17 cellular contexts compared by ENCODE assay signal in genomic region chr5:59955241-59955640, GRCh38.
DNase-seq lines count a peak whose midpoint lies in the region; ATAC-seq and TF ChIP-seq lines count a peak whose summit lies in the region.
"Had no signal": no experiment of that assay in that cellular context is flagged by ENCODE, and none has a peak within 500 bp of the region (broad histone marks: within the 10 kb centered on the region; RNA-seq: fewer than 3 reads in every experiment).

No MANE protein-coding gene starts in this region.

- no peaks in the 10 kb centered on the region for H3K9me3 ChIP-seq in SK-N-SH
- H3K9me3 ChIP-seq: BLaER1 treated with 17β-estradiol and CSF1 and Interleukin-3, amounts not matched to agents 10 nM and 100 nM had no signal

- TF ChIP-seq EP300 in SK-N-SH (IDR thresholded peaks at IDR 0.05; ENCODE audit: borderline replicate concordance in 1 of 2, low read depth in 1 of 2, low read length in 1 of 2), result no peak

- CTCF ChIA-PET in SK-N-SH (lab: Yijun Ruan, JAX), result interaction anchor here (1.1 kb wide), 1 partner anchor 141 kb away, joined by 4 read pairs; no protein-coding TSS in a partner anchor

- peaks cover 0 to 3% of the 10 kb centered on the region in 2 experiments for H3K36me3 ChIP-seq in SK-N-SH (replicated peaks in 1 of 2; ENCODE audit: control insufficient read depth in 1 of 2, insufficient read depth in 2 of 2, low read length in 1 of 2)
- H3K36me3 ChIP-seq: BLaER1 treated with 17β-estradiol and CSF1 and Interleukin-3, amounts not matched to agents 10 nM and 100 nM had no signal

- no peak overlapping the region for H3K27ac ChIP-seq in SK-N-SH (ENCODE audit: low read depth in 2 of 2, low read length in 1 of 2)
- H3K27ac ChIP-seq: BLaER1 treated with 17β-estradiol and CSF1 and Interleukin-3, amounts not matched to agents 10 nM and 100 nM; GM23248 had no signal

- WGBS in SK-N-SH (ENCODE audit: low lambda C conversion rate), result 90% methylated on average over 2 of the region's 2 CpGs

- H3K4me2 ChIP-seq in SK-N-SH, result no peak overlapping the region
- H3K4me2 ChIP-seq: BLaER1 treated with 17β-estradiol and CSF1 and Interleukin-3, amounts not matched to agents 10 nM and 100 nM had no signal

- no peaks in the 10 kb centered on the region for H4K20me1 ChIP-seq in SK-N-SH (ENCODE audit: insufficient read depth)
- H4K20me1 ChIP-seq: BLaER1 treated with 17β-estradiol and CSF1 and Interleukin-3, amounts not matched to agents 10 nM and 100 nM had no signal

- no peaks in the 10 kb centered on the region; a peak in 2 of 4 replicates for H3K4me1 ChIP-seq in SK-N-SH (ENCODE audit: control insufficient read depth in 1 of 2, insufficient read depth in 2 of 2, low read depth in 1 of 2, low read length in 1 of 2)
- H3K4me1 ChIP-seq: BLaER1 treated with 17β-estradiol and CSF1 and Interleukin-3, amounts not matched to agents 10 nM and 100 nM had no signal

- no peak overlapping the region for H3K9ac ChIP-seq in SK-N-SH
- H3K9ac ChIP-seq: BLaER1 treated with 17β-estradiol and CSF1 and Interleukin-3, amounts not matched to agents 10 nM and 100 nM; GM23248 had no signal

- no peaks in the 10 kb centered on the region for H3K27me3 ChIP-seq in SK-N-SH (ENCODE audit: insufficient read depth)
- H3K27me3 ChIP-seq: BLaER1 treated with 17β-estradiol and CSF1 and Interleukin-3, amounts not matched to agents 10 nM and 100 nM had no signal

- intact Hi-C loops in posterior cingulate gyrus (cut with DNase I), result no loop called here

- no peak for TF ChIP-seq CTCF in SK-N-SH (IDR thresholded peaks at IDR 0.05)

- ATAC-seq in SK-N-SH treated with all-trans-retinoic acid at 6 μM for 48 hours (peak; percentile 22; the same call in 2 of the 3 replicates), HG02884 (IDR thresholded peaks at IDR 0.05; ENCODE audit: unreplicated experiment) (no peak)
- ATAC-seq: CD8-positive, alpha-beta T cell; HCT116 had no signal

- TF ChIP-seq RAD21 in SK-N-SH (IDR thresholded peaks at IDR 0.05; ENCODE audit: low read length), result no peak

- no peaks in the 10 kb centered on the region for H3K79me2 ChIP-seq in SK-N-SH (ENCODE audit: insufficient read depth)

- peaks cover 3% of the 10 kb centered on the region; the same call in 1 of the 2 replicates for H3K9me2 ChIP-seq in SK-N-SH

- H3K4me3 ChIP-seq in SK-N-SH (ENCODE audit: low read depth in 2 of 2, low read length in 1 of 2), result no peak overlapping the region
- H3K4me3 ChIP-seq: BLaER1 treated with 17β-estradiol and CSF1 and Interleukin-3, amounts not matched to agents 10 nM and 100 nM; GM23248 had no signal

- H3F3A ChIP-seq in SK-N-SH (replicated peaks; ENCODE audit: insufficient read depth), result no peaks in the 10 kb centered on the region

- DNase-seq in SK-N-SH (no peak), middle frontal gyrus (ENCODE audit: extremely low spot score, low spot score) (peak; percentile 6), posterior cingulate gyrus (peak in 6 of 10 donors; percentile 13 to 63 (median 38)), hippocampal formation (lab: John Stamatoyannopoulos, UW) (no peak), DMS153 treated with DMSO at 0.1 percent for 48 hours (lab: John Stamatoyannopoulos, UW; ENCODE audit: unreplicated experiment) (no peak), SHP77 (lab: John Stamatoyannopoulos, UW) (no peak)
- DNase-seq: 8988T; CD8-positive, alpha-beta T cell; DMS 273 treated with DMSO at 0.1 percent for 48 hours; GM23248; H7; HFFc6; IMR-90 had no signal

- no peak overlapping the region for H2AFZ ChIP-seq in SK-N-SH (ENCODE audit: low read depth)
- H2AFZ ChIP-seq: GM23248 had no signal

- POLR2A ChIA-PET in SK-N-SH (lab: Yijun Ruan, JAX), result no interaction called here

TF ChIP-seq in SK-N-SH treated with all-trans-retinoic acid at 6 μM for 48 hours, 23 proteins besides CTCF, POLR2A, EP300 and RAD21:
- no peak for TF ChIP-seq GLIS3 (CRISPR knock-in tag; IDR thresholded peaks at IDR 0.05)
- no peak for TF ChIP-seq ZNF70 (CRISPR knock-in tag; IDR thresholded peaks at IDR 0.05)
- no peak for TF ChIP-seq TOX (CRISPR knock-in tag; IDR thresholded peaks at IDR 0.05; ENCODE audit: borderline replicate concordance)
- TF ChIP-seq ZNF8 (CRISPR knock-in tag; IDR thresholded peaks at IDR 0.05), result no peak
- TF ChIP-seq TCF4 (CRISPR knock-in tag; IDR thresholded peaks at IDR 0.05; ENCODE audit: borderline replicate concordance), result no peak
- TF ChIP-seq OSR1 (CRISPR knock-in tag; IDR thresholded peaks at IDR 0.05), result no peak

TF ChIP-seq in SK-N-SH, 30 proteins besides CTCF, POLR2A, EP300 and RAD21:
- no peak for TF ChIP-seq TAF1 (IDR thresholded peaks at IDR 0.05; ENCODE audit: borderline replicate concordance, low read depth, low read length)
- no peak for TF ChIP-seq GATA2 (CRISPR knock-in tag; IDR thresholded peaks at IDR 0.05)
- TF ChIP-seq YY1 (IDR thresholded peaks at IDR 0.05; ENCODE audit: low read depth), result no peak
- no peak for TF ChIP-seq MXI1 (IDR thresholded peaks at IDR 0.05; ENCODE audit: low read depth, low read length)
- no peak for TF ChIP-seq NFIC (IDR thresholded peaks at IDR 0.05; ENCODE audit: borderline replicate concordance)
- no peak for TF ChIP-seq ZBTB33 (IDR thresholded peaks at IDR 0.05; ENCODE audit: borderline replicate concordance, low read depth)
- no peak for TF ChIP-seq IRF3 (IDR thresholded peaks at IDR 0.05; ENCODE audit: low read depth, low read length)
- TF ChIP-seq MAX (IDR thresholded peaks at IDR 0.05; ENCODE audit: low read depth), result no peak
TF ChIP-seq in SK-N-SH: peak in this region for 0.

Comparison
In these comparisons a context has a peak if more than half of its experiments do, and no peak if none do; other contexts are left out.
1. DNase-seq: peak in middle frontal gyrus (single experiment) and posterior cingulate gyrus (6 of 10); none in SK-N-SH (single experiment), hippocampal formation (0 of 2), DMS153 treated with DMSO at 0.1 percent for 48 hours (single experiment) and SHP77 (0 of 2).